Comparison of ENCODE assay signal across 8 cellular contexts in the genomic region with DNA sequence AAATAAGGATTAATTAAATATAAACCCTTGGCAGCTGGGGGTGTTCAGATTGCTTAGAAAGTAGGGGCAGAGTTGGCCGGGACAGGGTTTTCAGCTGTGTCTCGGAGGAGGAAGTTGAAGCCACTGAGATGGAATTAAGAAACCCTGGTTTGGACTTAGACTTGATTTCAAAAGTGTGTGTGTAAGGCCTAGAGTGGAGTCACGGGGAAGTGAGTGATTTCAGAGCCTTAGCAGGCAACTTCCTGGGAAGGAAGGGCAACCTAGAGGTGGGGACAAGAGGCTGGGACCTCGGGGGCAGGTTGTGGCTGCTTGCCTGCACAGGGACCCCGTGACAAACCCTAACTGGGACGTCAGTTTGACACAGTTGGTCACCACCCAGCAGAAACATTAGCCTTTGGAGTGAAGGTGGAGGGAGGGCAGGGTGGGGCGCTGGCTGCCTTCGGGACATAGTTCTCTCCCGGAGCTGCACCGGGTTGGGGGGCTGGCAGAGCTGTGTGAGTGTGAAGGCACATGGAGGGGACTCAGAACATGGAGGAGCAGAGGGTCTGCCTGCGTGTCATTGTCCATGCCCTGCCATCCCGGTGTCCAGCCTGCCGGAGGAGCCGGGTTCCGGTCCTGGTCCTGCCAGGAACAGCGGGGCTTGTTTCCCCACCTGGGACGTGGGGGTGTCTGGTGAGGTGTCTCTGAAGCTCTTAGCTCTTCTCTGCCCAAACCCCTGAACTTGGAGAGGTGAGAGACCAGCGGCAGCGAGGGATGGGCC. TPM values are rescaled to one million over a fixed set of nuclear protein-coding genes. Genes with fewer than 3 reads are reported as not detected.
DNase-seq lines count a peak whose midpoint lies in the region; ATAC-seq and TF ChIP-seq lines count a peak whose summit lies in the region.

No MANE protein-coding gene starts in this region.

- no peaks in the 10 kb centered on the region for H3K27me3 ChIP-seq in BLaER1
- no peaks in the 10 kb centered on the region for H3K27me3 ChIP-seq in mesendoderm (ENCODE audit: insufficient read depth, low read length, poor library complexity)

- peak overlapping the region; percentile 95 for H3K27ac Mint-ChIP-seq in chondrocyte (ENCODE audit: unreplicated experiment)

- ATAC-seq in HG03571 (IDR thresholded peaks at IDR 0.05; ENCODE audit: unreplicated experiment) = no peak
- ATAC-seq in GM18519 (IDR thresholded peaks at IDR 0.05; ENCODE audit: low FRiP score, unreplicated experiment) = no peak

- peak overlapping the region; percentile 34 for H3K56ac ChIP-seq in mesendoderm (ENCODE audit: low read length)

- H3K9me3 ChIP-seq in BLaER1 = no peaks in the 10 kb centered on the region

- peaks cover 11% of the 10 kb centered on the region for H3K79me2 ChIP-seq in mesendoderm (ENCODE audit: control insufficient read depth, insufficient read depth, low read length)

- H3K4me3 Mint-ChIP-seq in chondrocyte (ENCODE audit: unreplicated experiment) = peak overlapping the region; percentile 85

- H4K5ac ChIP-seq in mesendoderm (ENCODE audit: low read length) = no peak overlapping the region

- H3K4me2 ChIP-seq in BLaER1 (peak overlapping the region; percentile 99), mesendoderm (ENCODE audit: low read length) (peak overlapping the region; percentile 11)

- no peak overlapping the region for H2BK120ac ChIP-seq in mesendoderm (ENCODE audit: low read depth, low read length)

- no peak overlapping the region for H2AK5ac ChIP-seq in mesendoderm (ENCODE audit: low read length)

- H3K4me1 ChIP-seq in BLaER1 (peaks cover 78% of the 10 kb centered on the region), mesendoderm (ENCODE audit: control insufficient read depth, low read depth, low read length) (peaks cover 4% of the 10 kb centered on the region), urinary bladder (ENCODE audit: insufficient read depth) (no peaks in the 10 kb centered on the region)

- H3K36me3 ChIP-seq in BLaER1 = peaks cover 41% of the 10 kb centered on the region
- H3K36me3 ChIP-seq in mesendoderm (ENCODE audit: control insufficient read depth, insufficient read depth, low read length) = no peaks in the 10 kb centered on the region
- no peaks in the 10 kb centered on the region for H3K36me3 ChIP-seq in urinary bladder (ENCODE audit: insufficient read depth)

- H3K4ac ChIP-seq in mesendoderm (ENCODE audit: low read depth, low read length) = no peak overlapping the region

- no peak overlapping the region for H3K23ac ChIP-seq in mesendoderm (ENCODE audit: low read length)

- DNase-seq in NOMO-1 (lab: John Stamatoyannopoulos, UW; ENCODE audit: unreplicated experiment in 2 of 2) = peak; percentile 96 to 97
- peak; percentile 91 for DNase-seq in chondrocyte (ENCODE audit: low spot score)
- DNase-seq in mesendoderm = no peak
- DNase-seq in COR-L47 (lab: John Stamatoyannopoulos, UW) = no peak

- H3K27ac ChIP-seq in BLaER1 (peak overlapping the region; percentile 85), mesendoderm (ENCODE audit: low read depth, low read length) (no peak overlapping the region), urinary bladder (ENCODE audit: low read depth) (no peak overlapping the region)

- H3K79me1 ChIP-seq in mesendoderm (ENCODE audit: low read length) = peaks cover 23% of the 10 kb centered on the region

- no peak overlapping the region for H4K8ac ChIP-seq in mesendoderm (ENCODE audit: low read depth, low read length)

- TF ChIP-seq CTCF in chondrocyte (IDR thresholded peaks at IDR 0.05) = no peak

- no peak overlapping the region for H3K18ac ChIP-seq in mesendoderm (ENCODE audit: low read length)

- peaks cover 13% of the 10 kb centered on the region for H3K36me3 Mint-ChIP-seq in chondrocyte (ENCODE audit: low read depth)

- no peaks in the 10 kb centered on the region for H3K27me3 Mint-ChIP-seq in chondrocyte (ENCODE audit: low read depth)

- no CpG with 5 or more reads among the region's 19 CpGs for WGBS in mesendoderm (ENCODE audit: extremely low coverage, insufficient coverage, low lambda C conversion rate)
- WGBS in urinary bladder = 60% methylated on average over 19 of the region's 19 CpGs

- H3K4me3 ChIP-seq in BLaER1 (peak overlapping the region; percentile 91), mesendoderm (ENCODE audit: low read length) (no peak overlapping the region), urinary bladder (ENCODE audit: low read depth, low read length) (peak overlapping the region; percentile 94)

- H4K20me1 ChIP-seq in BLaER1 = peaks cover 63% of the 10 kb centered on the region

- H3K9me3 Mint-ChIP-seq in chondrocyte (ENCODE audit: low read depth) = no peaks in the 10 kb centered on the region

- peak overlapping the region; percentile 89 for H3K9ac ChIP-seq in BLaER1
- H3K9ac ChIP-seq in mesendoderm (ENCODE audit: low read length) = peak overlapping the region; percentile 32

- no peak overlapping the region for H2BK5ac ChIP-seq in mesendoderm (ENCODE audit: low read length)

- no peak overlapping the region for H2BK15ac ChIP-seq in mesendoderm (replicated peaks; ENCODE audit: low read depth)

- H3K4me1 Mint-ChIP-seq in chondrocyte (ENCODE audit: low read depth) = peaks cover 50% of the 10 kb centered on the region

RNA-seq across cellular contexts. Expression of gene BRI3, which starts 1.8 kb away (rescaled TPM):
- total RNA-seq in chondrocyte (264 to 370 TPM (median 359 TPM) in 3 replicates), urinary bladder (20.8 TPM)
- polyA plus RNA-seq in mesendoderm (2013, experiment 1 of 2) = 95.3 TPM
- polyA plus RNA-seq in mesendoderm (2013, experiment 2 of 2) = 94.4 TPM
- polyA plus RNA-seq in urinary bladder = 188 TPM

RNA-seq across cellular contexts. Expression of gene TECPR1, which starts 31.3 kb away (rescaled TPM):
- total RNA-seq in chondrocyte (27.3 to 33.8 TPM (median 32.0 TPM) in 3 replicates), urinary bladder (9.0 TPM)
- polyA plus RNA-seq in mesendoderm (2013, experiment 1 of 2) = 2.5 TPM
- polyA plus RNA-seq in mesendoderm (2013, experiment 2 of 2) = 2.4 TPM
- 14.2 TPM for polyA plus RNA-seq in urinary bladder

Comparison
In these comparisons a context has a peak if more than half of its experiments do, and no peak if none do; other contexts are left out.
1. DNase-seq: peak in NOMO-1 (2 of 2) and chondrocyte (single experiment); none in mesendoderm (single experiment) and COR-L47 (single experiment).
2. RNA of gene BRI3, which starts 1.8 kb away (total RNA-seq): 264 to 370 TPM in chondrocyte; 20.8 TPM in urinary bladder (single experiment); every median in the first group is over 10 times any median in the second.